ENCODE assay signal across 1 cellular context in genomic region chr10:74855027-74855426, GRCh38.
TF ChIP-seq lines count a peak whose summit lies in the region.

No MANE protein-coding gene starts in this region.

TF ChIP-seq in IMR-90, 13 proteins besides CTCF, POLR2A, EP300 and RAD21:
- TF ChIP-seq CHD1 (IDR thresholded peaks at IDR 0.05; ENCODE audit: low read depth, low read length) (no peak), MXI1 (IDR thresholded peaks at IDR 0.05; ENCODE audit: borderline replicate concordance, low read depth, low read length) (no peak), SMC3 (IDR thresholded peaks at IDR 0.05; ENCODE audit: low read depth, low read length) (no peak), MAFK (IDR thresholded peaks at IDR 0.05; ENCODE audit: low read depth, low read length) (no peak), BHLHE40 (IDR thresholded peaks at IDR 0.05; ENCODE audit: low read depth, low read length) (no peak)
